Comparison of ENCODE assay signal across 8 cellular contexts in genomic region chr5:80109549-80110478, GRCh38.
DNase-seq lines count a peak whose midpoint lies in the region; ATAC-seq and TF ChIP-seq lines count a peak whose summit lies in the region.
"Had no signal": no experiment of that assay in that cellular context is flagged by ENCODE, and none has a peak within 500 bp of the region (broad histone marks: within the 10 kb centered on the region; RNA-seq: fewer than 3 reads in every experiment).

No MANE protein-coding gene starts in this region.

- DNase-seq in NCI-H1694 treated with DMSO at 0.1 percent for 48 hours (lab: John Stamatoyannopoulos, UW) (peak; percentile 96), globus pallidus (ENCODE audit: low spot score) (peak; percentile 38), chondrocyte (ENCODE audit: low spot score) (no peak)
- DNase-seq in stimulated activated effector memory CD8-positive, alpha-beta T cell treated with anti-CD3 and anti-CD28 coated beads, Interleukin-12 subunit alpha, Interleukin-12 subunit beta, amount 100 ng/mL, for 72 hours (ENCODE audit: low spot score in 2 of 2), result no peak
- DNase-seq: activated T-cell treated with anti-CD3 and anti-CD28 coated beads, Interleukin-2, amount 50 U/mL, for 1 hour had no signal

- H3K4me1 Mint-ChIP-seq in stimulated activated memory B cell treated with anti-CD40 and anti-IgM and Interleukin-4, amounts not matched to agents 10 μg/mL and 1 μg/mL and 100 μg/mL, for 72 hours, result peaks cover 14% of the 10 kb centered on the region
- peaks cover 12% of the 10 kb centered on the region for H3K4me1 Mint-ChIP-seq in chondrocyte (ENCODE audit: low read depth)
- no peaks in the 10 kb centered on the region for H3K4me1 Mint-ChIP-seq in stimulated activated effector memory CD8-positive, alpha-beta T cell treated with anti-CD3 and anti-CD28 coated beads, Interleukin-12 subunit alpha, Interleukin-12 subunit beta, amount 100 ng/mL, for 72 hours

- ATAC-seq in GM21619 (IDR thresholded peaks at IDR 0.05; ENCODE audit: unreplicated experiment) (peak; percentile 53), HG03460 (IDR thresholded peaks at IDR 0.05; ENCODE audit: unreplicated experiment) (no peak)
- peak; percentile 74 for ATAC-seq in stimulated activated memory B cell treated with anti-CD40 and anti-IgM and Interleukin-4, amounts not matched to agents 10 μg/mL and 1 μg/mL and 100 μg/mL, for 72 hours
- no peak for ATAC-seq in stimulated activated effector memory CD8-positive, alpha-beta T cell treated with anti-CD3 and anti-CD28 coated beads, Interleukin-12 subunit alpha, Interleukin-12 subunit beta, amount 100 ng/mL, for 72 hours

- H3K27me3 Mint-ChIP-seq in stimulated activated memory B cell treated with anti-CD40 and anti-IgM and Interleukin-4, amounts not matched to agents 10 μg/mL and 1 μg/mL and 100 μg/mL, for 72 hours, result peaks cover 25% of the 10 kb centered on the region
- H3K27me3 Mint-ChIP-seq in chondrocyte (ENCODE audit: low read depth), result no peaks in the 10 kb centered on the region

- peak overlapping the region; percentile 11 for H3K4me3 Mint-ChIP-seq in stimulated activated memory B cell treated with anti-CD40 and anti-IgM and Interleukin-4, amounts not matched to agents 10 μg/mL and 1 μg/mL and 100 μg/mL, for 72 hours
- no peak overlapping the region for H3K4me3 Mint-ChIP-seq in chondrocyte (ENCODE audit: unreplicated experiment)
- no peak overlapping the region for H3K4me3 Mint-ChIP-seq in stimulated activated effector memory CD8-positive, alpha-beta T cell treated with anti-CD3 and anti-CD28 coated beads, Interleukin-12 subunit alpha, Interleukin-12 subunit beta, amount 100 ng/mL, for 72 hours

- peaks cover 8% of the 10 kb centered on the region for H3K9me3 Mint-ChIP-seq in stimulated activated memory B cell treated with anti-CD40 and anti-IgM and Interleukin-4, amounts not matched to agents 10 μg/mL and 1 μg/mL and 100 μg/mL, for 72 hours
- H3K9me3 Mint-ChIP-seq in chondrocyte (ENCODE audit: low read depth), result peaks cover 4% of the 10 kb centered on the region
- peaks cover 4% of the 10 kb centered on the region for H3K9me3 Mint-ChIP-seq in stimulated activated effector memory CD8-positive, alpha-beta T cell treated with anti-CD3 and anti-CD28 coated beads, Interleukin-12 subunit alpha, Interleukin-12 subunit beta, amount 100 ng/mL, for 72 hours

- H3K27ac Mint-ChIP-seq in stimulated activated memory B cell treated with anti-CD40 and anti-IgM and Interleukin-4, amounts not matched to agents 10 μg/mL and 1 μg/mL and 100 μg/mL, for 72 hours, result peak overlapping the region; percentile 38
- H3K27ac Mint-ChIP-seq in chondrocyte (ENCODE audit: unreplicated experiment), result no peak overlapping the region
- no peak overlapping the region for H3K27ac Mint-ChIP-seq in stimulated activated effector memory CD8-positive, alpha-beta T cell treated with anti-CD3 and anti-CD28 coated beads, Interleukin-12 subunit alpha, Interleukin-12 subunit beta, amount 100 ng/mL, for 72 hours

- H3K36me3 Mint-ChIP-seq in stimulated activated memory B cell treated with anti-CD40 and anti-IgM and Interleukin-4, amounts not matched to agents 10 μg/mL and 1 μg/mL and 100 μg/mL, for 72 hours, result peaks cover 7% of the 10 kb centered on the region
- peaks cover 6% of the 10 kb centered on the region for H3K36me3 Mint-ChIP-seq in chondrocyte (ENCODE audit: low read depth)
- no peaks in the 10 kb centered on the region for H3K36me3 Mint-ChIP-seq in stimulated activated effector memory CD8-positive, alpha-beta T cell treated with anti-CD3 and anti-CD28 coated beads, Interleukin-12 subunit alpha, Interleukin-12 subunit beta, amount 100 ng/mL, for 72 hours

- no peak for TF ChIP-seq CTCF in chondrocyte (IDR thresholded peaks at IDR 0.05)

Comparison
In these comparisons a context has a peak if more than half of its experiments do, and no peak if none do; other contexts are left out.
1. ATAC-seq: peak in GM21619 (single experiment) and stimulated activated memory B cell treated with anti-CD40 and anti-IgM and Interleukin-4, amounts not matched to agents 10 μg/mL and 1 μg/mL and 100 μg/mL, for 72 hours (single experiment); none in stimulated activated effector memory CD8-positive, alpha-beta T cell treated with anti-CD3 and anti-CD28 coated beads, Interleukin-12 subunit alpha, Interleukin-12 subunit beta, amount 100 ng/mL, for 72 hours (single experiment) and HG03460 (single experiment).
2. DNase-seq: peak in NCI-H1694 treated with DMSO at 0.1 percent for 48 hours (single experiment) and globus pallidus (single experiment); none in chondrocyte (single experiment) and stimulated activated effector memory CD8-positive, alpha-beta T cell treated with anti-CD3 and anti-CD28 coated beads, Interleukin-12 subunit alpha, Interleukin-12 subunit beta, amount 100 ng/mL, for 72 hours (0 of 2).